Comparison of ENCODE assay signal across 12 cellular contexts in genomic region chr17:75511610-75512575, GRCh38. TPM values are rescaled to one million over a fixed set of nuclear protein-coding genes. Genes with fewer than 3 reads are reported as not detected.
DNase-seq lines count a peak whose midpoint lies in the region; ATAC-seq and TF ChIP-seq lines count a peak whose summit lies in the region.
"Had no signal": no experiment of that assay in that cellular context is flagged by ENCODE, and none has a peak within 500 bp of the region (broad histone marks: within the 10 kb centered on the region; RNA-seq: fewer than 3 reads in every experiment).

No MANE protein-coding gene starts in this region.

- ATAC-seq in left ventricle myocardium superior (no peak), gastrocnemius medialis (no peak), T-helper 17 cell (no peak), HG03175 (IDR thresholded peaks at IDR 0.05; ENCODE audit: unreplicated experiment) (no peak)

- H3K4me1 Mint-ChIP-seq in T-helper 17 cell, result peaks cover 3% of the 10 kb centered on the region

- no peaks in the 10 kb centered on the region for H3K27me3 Mint-ChIP-seq in T-helper 17 cell

- no peak overlapping the region for H3K27ac Mint-ChIP-seq in T-helper 17 cell
- H3K27ac Mint-ChIP-seq: CD14-positive monocyte had no signal

- H3K27ac ChIP-seq in angular gyrus (ENCODE audit: low read depth, low read length) (peak overlapping the region; percentile 37), gastrocnemius medialis (peak overlapping the region; percentile 91 to 95 (median 93))

- in situ Hi-C loops in gastrocnemius medialis (cut with MboI; ENCODE audit: low sequenced_read_pairs in 4 of 4), result loop anchor here (5.0 to 10.0 kb wide), 2 partner anchors 85 to 87 kb away; no protein-coding TSS in a partner anchor

- peak in 1 of 2 donors; percentile 7 for TF ChIP-seq POLR2A in gastrocnemius medialis (IDR thresholded peaks at IDR 0.05)

- no peaks in the 10 kb centered on the region for H3K9me3 ChIP-seq in gastrocnemius medialis
- H3K9me3 ChIP-seq in T-helper 17 cell (ENCODE audit: control insufficient read depth, low read length, poor library complexity, severe bottlenecking), result no peaks in the 10 kb centered on the region

- no peak for TF ChIP-seq CTCF in gastrocnemius medialis (IDR thresholded peaks at IDR 0.05 in 4 of 5, conservative IDR thresholded peaks at IDR 0.05 in 1 of 5)

- peak; percentile 29 for DNase-seq in EL
- peak; percentile 68 for DNase-seq in left ventricle myocardium superior
- no peak for DNase-seq in gastrocnemius medialis
- DNase-seq in T-helper 17 cell, result no peak
- no peak for DNase-seq in activated gamma-delta T cell (lab: John Stamatoyannopoulos, UW)
- DNase-seq in stimulated activated CD4-positive, alpha-beta T cell treated with anti-CD3 and anti-CD28 coated beads, Interleukin-4, amount 100 ng/mL, for 1 hour, result no peak
- DNase-seq: activated effector memory CD4-positive, alpha-beta T cell treated with Interleukin-2 at 50 U/mL for 16 hours; effector memory CD4-positive, alpha-beta T cell; NK-92 treated with Interleukin-12 subunit alpha and Interleukin-12 subunit beta, amount 100 ng/mL, for 24 hours had no signal

- H3K4me1 ChIP-seq in gastrocnemius medialis, result peaks cover 42 to 53% of the 10 kb centered on the region in 2 donors

- H3K36me3 Mint-ChIP-seq in T-helper 17 cell (ENCODE audit: low read depth), result no peaks in the 10 kb centered on the region
- H3K36me3 Mint-ChIP-seq: CD14-positive monocyte had no signal

- peak overlapping the region; percentile 35 to 95 (median 87) for H3K4me3 ChIP-seq in gastrocnemius medialis

- H3K36me3 ChIP-seq in gastrocnemius medialis, result peaks cover 0 to 7% of the 10 kb centered on the region in 2 donors

- intact Hi-C loops in left ventricle myocardium superior (cut with micrococcal nuclease) (loop anchor here (10.0 kb wide), 1 partner anchor 87 kb away; no protein-coding TSS in a partner anchor), gastrocnemius medialis (cut with DNase I; ENCODE audit: low total_unique reads) (loop anchor here (10.0 kb wide), 2 partner anchors 217 to 247 kb away; partner anchors contain the start of genes GGA3 and MRPS7)

- H3K27me3 ChIP-seq in gastrocnemius medialis, result no peaks in the 10 kb centered on the region

- no peak overlapping the region for H3K4me3 Mint-ChIP-seq in T-helper 17 cell
- H3K4me3 Mint-ChIP-seq: CD14-positive monocyte had no signal

RNA-seq across cellular contexts. Expression of gene CASKIN2, which starts 3.4 kb away (rescaled TPM):
- total RNA-seq in left ventricle myocardium superior, result 36.6 TPM
- total RNA-seq in gastrocnemius medialis, result 10 to 100 TPM; 11.3 to 24.1 (median 16.8) TPM
- under 1 TPM; 0.08 to 0.40 TPM for total RNA-seq in T-helper 17 cell

RNA-seq across cellular contexts. Expression of gene TSEN54, which starts 4.4 kb away (rescaled TPM):
- total RNA-seq in left ventricle myocardium superior (8.3 TPM), gastrocnemius medialis (10 to 100 TPM; 15.4 to 31.2 (median 17.8) TPM), T-helper 17 cell (10 to 100 TPM; 49.7 to 56.5 TPM)

RNA-seq across cellular contexts. Expression of gene LLGL2, which starts 13.6 kb away (rescaled TPM):
- total RNA-seq in left ventricle myocardium superior (5.1 TPM), gastrocnemius medialis (1 to 10 TPM in 3 of 4 donors, under 1 TPM in 1; 0.78 to 7.1 (median 1.4) TPM), T-helper 17 cell (10 to 100 TPM; 39.3 to 41.9 TPM)

RNA-seq across cellular contexts. Expression of gene TMEM94, which starts 55.5 kb away (rescaled TPM):
- total RNA-seq in left ventricle myocardium superior, result 56.8 TPM
- total RNA-seq in gastrocnemius medialis, result 10 to 100 TPM; 56.5 to 85.5 (median 60.0) TPM
- 10 to 100 TPM; 70.1 to 70.2 TPM for total RNA-seq in T-helper 17 cell

Comparison
In these comparisons a context has a peak if more than half of its experiments do, and no peak if none do; other contexts are left out.
1. DNase-seq: peak in EL (single experiment) and left ventricle myocardium superior (single experiment); none in gastrocnemius medialis (0 of 2), T-helper 17 cell (0 of 3), activated gamma-delta T cell (single experiment) and stimulated activated CD4-positive, alpha-beta T cell treated with anti-CD3 and anti-CD28 coated beads, Interleukin-4, amount 100 ng/mL, for 1 hour (single experiment).
2. RNA of gene CASKIN2, which starts 3.4 kb away (total RNA-seq): 36.6 TPM in left ventricle myocardium superior (single experiment) and 11.3 to 24.1 TPM in gastrocnemius medialis; 0.08 to 0.40 TPM in T-helper 17 cell; every median in the first group is over 4 times any median in the second.